8 cellular contexts compared by ENCODE assay signal in the genomic region with DNA sequence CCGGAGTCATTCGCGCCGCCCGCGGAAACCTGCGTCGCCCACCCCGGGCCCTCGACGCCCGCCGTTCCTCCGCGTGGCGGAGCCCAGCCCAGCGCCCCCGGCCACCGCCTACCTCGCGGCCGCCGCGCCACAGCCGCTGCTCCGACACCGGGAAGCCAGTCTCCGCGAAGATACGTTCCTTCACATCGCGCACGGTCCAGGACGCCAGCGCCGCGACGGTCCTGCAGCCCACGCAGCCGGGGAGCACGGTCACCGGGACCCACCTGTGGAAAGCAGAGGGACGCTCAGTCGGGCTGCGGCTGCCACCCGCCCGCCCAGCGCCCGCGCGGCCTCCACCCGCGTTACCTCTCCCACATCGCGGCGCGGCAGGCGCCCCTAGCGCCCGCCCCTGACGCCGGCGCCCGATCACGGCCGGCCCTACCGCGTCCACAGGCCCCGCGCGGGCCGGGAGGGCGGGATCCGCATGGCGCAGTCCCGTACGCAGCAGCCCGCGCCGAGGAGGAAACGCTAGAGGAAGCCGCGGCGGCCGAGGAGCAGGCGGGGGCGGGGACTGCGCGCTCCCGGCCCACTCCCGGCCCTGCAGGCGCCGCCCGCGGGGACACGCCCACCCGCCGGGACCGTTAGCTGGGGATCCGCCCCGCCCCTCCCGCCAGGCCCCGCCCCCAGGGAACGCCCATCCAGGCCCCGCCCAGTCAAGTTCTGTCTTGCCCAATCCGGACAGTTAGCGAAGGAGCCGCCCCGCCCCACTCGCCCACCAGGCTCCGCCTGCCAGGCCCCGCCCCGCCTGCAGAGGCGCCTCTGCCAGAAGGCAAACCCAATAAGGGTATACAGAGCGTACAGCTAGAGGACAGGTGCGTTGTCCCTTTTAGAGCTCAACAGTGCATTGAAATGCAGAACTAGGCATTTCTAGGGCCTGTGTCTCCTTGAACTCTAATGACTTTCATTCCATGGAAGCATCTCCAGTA. TPM values are rescaled to one million over a fixed set of nuclear protein-coding genes. Genes with fewer than 3 reads are reported as not detected.
A peak's percentile ranks its signal among the peaks of the same experiment; 100 is the strongest.
DNase-seq lines count a peak whose midpoint lies in the region; ATAC-seq and TF ChIP-seq lines count a peak whose summit lies in the region.

No MANE protein-coding gene starts in this region.

- peaks cover 11% of the 10 kb centered on the region for H3K36me3 Mint-ChIP-seq in WTC11

- H3K27ac Mint-ChIP-seq in WTC11: peak overlapping the region; percentile 15; the same call in 1 of the 2 replicates

- no peak for TF ChIP-seq CTCF in WTC11 (IDR thresholded peaks at IDR 0.05)

- DNase-seq in ACHN (peak; percentile 89), NCI-H2196 treated with DMSO at 0.1 percent for 48 hours (lab: John Stamatoyannopoulos, UW; ENCODE audit: unreplicated experiment) (peak; percentile 39), WTC11 (ENCODE audit: low spot score) (peak; percentile 97), caudate nucleus (lab: John Stamatoyannopoulos, UW) (peak; percentile 48 to 99 (median 96)), iris pigment epithelial cell (ENCODE audit: low read depth) (peak; percentile 95)
- DNase-seq in stimulated activated CD4-positive, alpha-beta T cell treated with anti-CD3 and anti-CD28 coated beads, Interleukin-12 subunit alpha, Interleukin-12 subunit beta, amount 100 ng/mL, for 24 hours (ENCODE audit: low read depth in 2 of 2): peak; percentile 95 to 96

- H3K4me3 Mint-ChIP-seq in WTC11: peak overlapping the region; percentile 62

- no peaks in the 10 kb centered on the region for H3K9me3 Mint-ChIP-seq in WTC11

- H3K27me3 Mint-ChIP-seq in WTC11 (ENCODE audit: low read depth): no peaks in the 10 kb centered on the region

- CTCF ChIA-PET in WTC11 (lab: Charles Lee): interaction anchor here (0.6 to 1.0 kb wide), 7 partner anchors 57 to 1705 kb away, joined by 3 to 4 read pairs (median 3); partner anchors contain the start of gene MIPEP

- peak; percentile 53 for ATAC-seq in GM18870 (IDR thresholded peaks at IDR 0.05; ENCODE audit: unreplicated experiment)
- ATAC-seq in HG03108 (IDR thresholded peaks at IDR 0.05; ENCODE audit: unreplicated experiment): peak; percentile 77
- peak; percentile 94 for ATAC-seq in WTC11

- POLR2A ChIA-PET in WTC11 (lab: Charles Lee): no interaction called here

- peaks cover 43% of the 10 kb centered on the region for H3K4me1 Mint-ChIP-seq in WTC11

- in situ Hi-C loops in ACHN (cut with HindIII; ENCODE audit: low pct_ligation_motif_present, low pct_unique_long_range_greater_than_20kb, low sequenced_read_pairs): no loop called here

- peak overlapping the region; percentile 68 for H3K27ac ChIP-seq in caudate nucleus (ENCODE audit: low read depth, low read length)

TF ChIP-seq in WTC11, 78 proteins besides CTCF, POLR2A, EP300 and RAD21 (continues in another document):
- TF ChIP-seq CREB1 (CRISPR knock-in tag; IDR thresholded peaks at IDR 0.05) (no peak), JAZF1 (CRISPR knock-in tag; IDR thresholded peaks at IDR 0.05) (no peak), ATF1 (CRISPR knock-in tag; IDR thresholded peaks at IDR 0.05) (peak; percentile 58; the same call in 1 of the 2 replicates), NFE2L1 (CRISPR knock-in tag; IDR thresholded peaks at IDR 0.05) (no peak), ZNF671 (CRISPR knock-in tag; IDR thresholded peaks at IDR 0.05) (no peak), ZNF219 (CRISPR knock-in tag; IDR thresholded peaks at IDR 0.05; ENCODE audit: borderline replicate concordance) (no peak), MXD4 (CRISPR knock-in tag; IDR thresholded peaks at IDR 0.05; ENCODE audit: borderline replicate concordance) (no peak), ELF4 (CRISPR knock-in tag; IDR thresholded peaks at IDR 0.05; ENCODE audit: low read depth) (no peak), ESRRA (CRISPR knock-in tag; IDR thresholded peaks at IDR 0.05; ENCODE audit: borderline replicate concordance) (0 out of 2 replicates have a peak, but pooled peaks have one; percentile 57), PRDM15 (CRISPR knock-in tag; IDR thresholded peaks at IDR 0.05) (no peak), ATF3 (CRISPR knock-in tag; conservative IDR thresholded peaks at IDR 0.05) (no peak), CBFB (CRISPR knock-in tag; IDR thresholded peaks at IDR 0.05; ENCODE audit: low read depth) (no peak), PRRX2 (CRISPR knock-in tag; IDR thresholded peaks at IDR 0.05) (no peak), ZNF138 (CRISPR knock-in tag; conservative IDR thresholded peaks at IDR 0.05) (no peak), ZNF416 (CRISPR knock-in tag; IDR thresholded peaks at IDR 0.05) (no peak)
- TF ChIP-seq, protein P1, sequence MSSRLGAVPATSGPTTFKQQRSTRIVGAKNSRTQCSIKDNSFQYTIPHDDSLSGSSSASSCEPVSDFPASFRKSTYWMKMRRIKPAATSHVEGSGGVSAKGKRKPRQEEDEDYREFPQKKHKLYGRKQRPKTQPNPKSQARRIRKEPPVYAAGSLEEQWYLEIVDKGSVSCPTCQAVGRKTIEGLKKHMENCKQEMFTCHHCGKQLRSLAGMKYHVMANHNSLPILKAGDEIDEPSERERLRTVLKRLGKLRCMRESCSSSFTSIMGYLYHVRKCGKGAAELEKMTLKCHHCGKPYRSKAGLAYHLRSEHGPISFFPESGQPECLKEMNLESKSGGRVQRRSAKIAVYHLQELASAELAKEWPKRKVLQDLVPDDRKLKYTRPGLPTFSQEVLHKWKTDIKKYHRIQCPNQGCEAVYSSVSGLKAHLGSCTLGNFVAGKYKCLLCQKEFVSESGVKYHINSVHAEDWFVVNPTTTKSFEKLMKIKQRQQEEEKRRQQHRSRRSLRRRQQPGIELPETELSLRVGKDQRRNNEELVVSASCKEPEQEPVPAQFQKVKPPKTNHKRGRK (CRISPR knock-in tag; IDR thresholded peaks at IDR 0.05; ENCODE audit: borderline replicate concordance): no peak
- TF ChIP-seq, protein P2, sequence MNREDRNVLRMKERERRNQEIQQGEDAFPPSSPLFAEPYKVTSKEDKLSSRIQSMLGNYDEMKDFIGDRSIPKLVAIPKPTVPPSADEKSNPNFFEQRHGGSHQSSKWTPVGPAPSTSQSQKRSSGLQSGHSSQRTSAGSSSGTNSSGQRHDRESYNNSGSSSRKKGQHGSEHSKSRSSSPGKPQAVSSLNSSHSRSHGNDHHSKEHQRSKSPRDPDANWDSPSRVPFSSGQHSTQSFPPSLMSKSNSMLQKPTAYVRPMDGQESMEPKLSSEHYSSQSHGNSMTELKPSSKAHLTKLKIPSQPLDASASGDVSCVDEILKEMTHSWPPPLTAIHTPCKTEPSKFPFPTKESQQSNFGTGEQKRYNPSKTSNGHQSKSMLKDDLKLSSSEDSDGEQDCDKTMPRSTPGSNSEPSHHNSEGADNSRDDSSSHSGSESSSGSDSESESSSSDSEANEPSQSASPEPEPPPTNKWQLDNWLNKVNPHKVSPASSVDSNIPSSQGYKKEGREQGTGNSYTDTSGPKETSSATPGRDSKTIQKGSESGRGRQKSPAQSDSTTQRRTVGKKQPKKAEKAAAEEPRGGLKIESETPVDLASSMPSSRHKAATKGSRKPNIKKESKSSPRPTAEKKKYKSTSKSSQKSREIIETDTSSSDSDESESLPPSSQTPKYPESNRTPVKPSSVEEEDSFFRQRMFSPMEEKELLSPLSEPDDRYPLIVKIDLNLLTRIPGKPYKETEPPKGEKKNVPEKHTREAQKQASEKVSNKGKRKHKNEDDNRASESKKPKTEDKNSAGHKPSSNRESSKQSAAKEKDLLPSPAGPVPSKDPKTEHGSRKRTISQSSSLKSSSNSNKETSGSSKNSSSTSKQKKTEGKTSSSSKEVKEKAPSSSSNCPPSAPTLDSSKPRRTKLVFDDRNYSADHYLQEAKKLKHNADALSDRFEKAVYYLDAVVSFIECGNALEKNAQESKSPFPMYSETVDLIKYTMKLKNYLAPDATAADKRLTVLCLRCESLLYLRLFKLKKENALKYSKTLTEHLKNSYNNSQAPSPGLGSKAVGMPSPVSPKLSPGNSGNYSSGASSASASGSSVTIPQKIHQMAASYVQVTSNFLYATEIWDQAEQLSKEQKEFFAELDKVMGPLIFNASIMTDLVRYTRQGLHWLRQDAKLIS (CRISPR knock-in tag; IDR thresholded peaks at IDR 0.05; ENCODE audit: borderline replicate concordance): no peak

RNA-seq across cellular contexts. Expression of gene SACS, which starts 58.2 kb away (rescaled TPM):
- 30.5 to 35.2 TPM (median 30.8 TPM) in 3 replicates for total RNA-seq in WTC11 (2021)

Comparison
In these comparisons a context has a peak if more than half of its experiments do, and no peak if none do; other contexts are left out.
1. Peak in every context shown above with its lines: DNase-seq, ATAC-seq and H3K27ac ChIP-seq.
2. DNase-seq: peak in every context shown above with its lines; median percentile 97 in WTC11; 96 in caudate nucleus; 96 in stimulated activated CD4-positive, alpha-beta T cell treated with anti-CD3 and anti-CD28 coated beads, Interleukin-12 subunit alpha, Interleukin-12 subunit beta, amount 100 ng/mL, for 24 hours; 95 in iris pigment epithelial cell; 89 in ACHN; 39 in NCI-H2196 treated with DMSO at 0.1 percent for 48 hours.